ENCODE assay signal across 21 cellular contexts in genomic region chr15:52785672-52786406, GRCh38. TPM values are rescaled to one million over a fixed set of nuclear protein-coding genes. Genes with fewer than 3 reads are reported as not detected.
DNase-seq lines count a peak whose midpoint lies in the region; ATAC-seq and TF ChIP-seq lines count a peak whose summit lies in the region.
"Had no signal": no experiment of that assay in that cellular context is flagged by ENCODE, and none has a peak within 500 bp of the region (broad histone marks: within the 10 kb centered on the region; RNA-seq: fewer than 3 reads in every experiment).

No MANE protein-coding gene starts in this region.

- H2AK5ac ChIP-seq in mesendoderm (ENCODE audit: low read length), result no peak overlapping the region

- WGBS in ectodermal cell, 2 experiments, result 2% methylated on average over 26 to 27 of the region's 27 CpGs
- WGBS in mesendoderm (ENCODE audit: extremely low coverage, insufficient coverage, low lambda C conversion rate), result no CpG with 5 or more reads among the region's 27 CpGs

- intact Hi-C loops in left cardiac atrium (cut with DNase I), result no loop called here

- H2BK15ac ChIP-seq in mesendoderm (replicated peaks; ENCODE audit: low read depth), result no peak overlapping the region

- H3K9me3 ChIP-seq in cardiac muscle cell (ENCODE audit: low read depth) (no peaks in the 10 kb centered on the region), ectodermal cell (ENCODE audit: control insufficient read depth, low read length) (no peaks in the 10 kb centered on the region)
- H3K9me3 ChIP-seq: neutrophil, uterus had no signal

- H3K4ac ChIP-seq in mesendoderm (ENCODE audit: low read depth, low read length), result no peak overlapping the region

- no peak overlapping the region for H4K8ac ChIP-seq in mesendoderm (ENCODE audit: low read depth, low read length)

- ATAC-seq in left cardiac atrium (no peak), HG03108 (IDR thresholded peaks at IDR 0.05; ENCODE audit: unreplicated experiment) (no peak)
- ATAC-seq: sciatic nerve had no signal

- H3K4me3 ChIP-seq in cardiac muscle cell (peak overlapping the region; percentile 9), ectodermal cell (ENCODE audit: insufficient read depth, low read depth, low read length) (peak overlapping the region; percentile 29), mesendoderm (ENCODE audit: low read length) (no peak overlapping the region)
- H3K4me3 ChIP-seq: lung, uterus had no signal

- H2BK5ac ChIP-seq in mesendoderm (ENCODE audit: low read length), result no peak overlapping the region

- peak overlapping the region; percentile 50 for H3K4me2 ChIP-seq in mesendoderm (ENCODE audit: low read length)

- H3K36me3 ChIP-seq in cardiac muscle cell (no peaks in the 10 kb centered on the region), ectodermal cell (ENCODE audit: control insufficient read depth, insufficient read depth, low read length) (no peaks in the 10 kb centered on the region), mesendoderm (ENCODE audit: control insufficient read depth, insufficient read depth, low read length) (no peaks in the 10 kb centered on the region)
- H3K36me3 ChIP-seq: neutrophil, uterus had no signal

- peaks cover 99% of the 10 kb centered on the region for H3K27me3 ChIP-seq in cardiac muscle cell
- H3K27me3 ChIP-seq in ectodermal cell (ENCODE audit: control insufficient read depth, insufficient read depth, low read length, poor library complexity, severe bottlenecking), result peaks cover 99% of the 10 kb centered on the region
- peaks cover 54% of the 10 kb centered on the region for H3K27me3 ChIP-seq in mesendoderm (ENCODE audit: insufficient read depth, low read length, poor library complexity)

- H2BK120ac ChIP-seq in mesendoderm (ENCODE audit: low read depth, low read length), result no peak overlapping the region

- H3K23ac ChIP-seq in mesendoderm (ENCODE audit: low read length), result no peak overlapping the region

- no peak for DNase-seq in cardiac muscle cell (ENCODE audit: low read depth in 1 of 2, low spot score in 1 of 2)
- DNase-seq in left cardiac atrium, result no peak
- peak; percentile 38 for DNase-seq in mesendoderm
- DNase-seq in A172 (ENCODE audit: low spot score), result no peak
- DNase-seq in stimulated activated CD4-positive, alpha-beta T cell treated with anti-CD3 and anti-CD28 coated beads, Interleukin-12 subunit alpha, Interleukin-12 subunit beta, amount 100 ng/mL, for 4 hours, result no peak
- DNase-seq in activated T-cell treated with anti-CD3 and anti-CD28 coated beads for 4 hours, result no peak
- DNase-seq: aorta, foreskin melanocyte, NCI-H1694, NCI-H345, SHP77 treated with DMSO at 0.1 percent for 48 hours, T-helper 1 cell, uterus had no signal

- H3K9ac ChIP-seq in mesendoderm (ENCODE audit: low read length), result no peak overlapping the region

- H3K79me2 ChIP-seq in mesendoderm (ENCODE audit: control insufficient read depth, insufficient read depth, low read length), result no peaks in the 10 kb centered on the region

- peak overlapping the region; percentile 52 for H3K56ac ChIP-seq in mesendoderm (ENCODE audit: low read length)

- no peaks in the 10 kb centered on the region for H3K79me1 ChIP-seq in mesendoderm (ENCODE audit: low read length)

- no peak overlapping the region for H3K18ac ChIP-seq in mesendoderm (ENCODE audit: low read length)

- TF ChIP-seq CTCF in cardiac muscle cell (IDR thresholded peaks at IDR 0.05; ENCODE audit: low read depth, low read length), result no peak

- no peak overlapping the region for H4K5ac ChIP-seq in mesendoderm (ENCODE audit: low read length)

- H3K27ac ChIP-seq in cardiac muscle cell (no peak overlapping the region), ectodermal cell (ENCODE audit: insufficient read depth, low read depth, low read length, poor library complexity, severe bottlenecking) (no peak overlapping the region), mesendoderm (ENCODE audit: low read depth, low read length) (no peak overlapping the region)
- H3K27ac ChIP-seq: epithelial cell of prostate, neutrophil, uterus, VCaP had no signal

- H3K4me1 ChIP-seq in cardiac muscle cell (ENCODE audit: low read depth) (peaks cover 20% of the 10 kb centered on the region), ectodermal cell (ENCODE audit: control insufficient read depth, insufficient read depth, low read length) (peaks cover 48% of the 10 kb centered on the region), mesendoderm (ENCODE audit: control insufficient read depth, low read depth, low read length) (peaks cover 6% of the 10 kb centered on the region)

RNA-seq across cellular contexts. Expression of gene ONECUT1, which starts 4.3 kb away (rescaled TPM):
- total RNA-seq in cardiac muscle cell (0.18 TPM in 1 of 2 replicates, not detected in the other), left cardiac atrium (not detected)
- polyA plus RNA-seq in cardiac muscle cell, result 0.44 TPM in 1 of 2 replicates, not detected in the other
- polyA plus RNA-seq in ectodermal cell (2013, experiment 1 of 4), result 1.7 TPM
- polyA plus RNA-seq in ectodermal cell (2013, experiment 2 of 4), result 1.9 TPM
- 4.2 TPM for polyA plus RNA-seq in ectodermal cell (2013, experiment 3 of 4)
- polyA plus RNA-seq in ectodermal cell (2013, experiment 4 of 4), result 2.4 TPM
- polyA plus RNA-seq in mesendoderm (2013, experiment 1 of 2), result 1.0 TPM
- 0.88 TPM for polyA plus RNA-seq in mesendoderm (2013, experiment 2 of 2)
- 0.05 TPM in 1 of 2 replicates, not detected in the other for total RNA-seq in A172 (2014; rRNA removed; shearing (Covaris generic))
- total RNA-seq: aorta, MCF 10A, sciatic nerve, uterus had no signal
- polyA plus RNA-seq: aorta, lung had no signal
